Comparison of ENCODE assay signal across 14 cellular contexts in the genomic region with DNA sequence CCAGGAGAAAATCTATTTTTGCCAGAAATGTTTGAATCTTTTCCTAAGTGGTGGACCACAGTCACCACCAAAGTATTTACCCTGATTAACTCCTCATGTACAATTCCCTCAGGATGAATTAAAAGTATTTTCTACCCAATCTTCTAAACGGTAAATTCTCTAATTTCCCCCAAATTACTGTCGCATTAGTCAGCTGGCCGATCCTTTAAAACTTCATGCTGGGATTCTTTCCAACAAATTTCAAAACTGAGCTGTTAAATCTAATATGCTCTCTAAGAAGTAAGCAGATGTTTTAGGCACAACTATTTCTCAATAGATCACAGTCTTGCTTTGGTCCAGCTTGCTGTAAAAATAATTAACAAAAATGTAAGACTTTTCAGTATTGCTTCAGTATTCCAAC.
A peak's percentile ranks its signal among the peaks of the same experiment; 100 is the strongest.
DNase-seq lines count a peak whose midpoint lies in the region; ATAC-seq and TF ChIP-seq lines count a peak whose summit lies in the region.
"Had no signal": no experiment of that assay in that cellular context is flagged by ENCODE, and none has a peak within 500 bp of the region (broad histone marks: within the 10 kb centered on the region; RNA-seq: fewer than 3 reads in every experiment).

No MANE protein-coding gene starts in this region.

- no peaks in the 10 kb centered on the region for H3K79me2 ChIP-seq in smooth muscle cell (ENCODE audit: low read depth)

- H3K36me3 ChIP-seq in right atrium auricular region (no peaks in the 10 kb centered on the region), smooth muscle cell (ENCODE audit: low read depth) (no peaks in the 10 kb centered on the region)

- H3K9ac ChIP-seq in smooth muscle cell (ENCODE audit: low read depth): no peak overlapping the region

- no peaks in the 10 kb centered on the region for H3K9me3 ChIP-seq in right atrium auricular region
- no peaks in the 10 kb centered on the region for H3K9me3 ChIP-seq in smooth muscle cell (replicated peaks; ENCODE audit: low read depth)

- H3K27ac ChIP-seq in right atrium auricular region: no peak overlapping the region
- H3K27ac ChIP-seq in smooth muscle cell (ENCODE audit: low read depth): peak overlapping the region; percentile 32

- intact Hi-C loops in Right ventricle myocardium inferior (cut with DNase I): no loop called here
- intact Hi-C loops in posterior vena cava (cut with DNase I): no loop called here

- H3K27me3 ChIP-seq in right atrium auricular region (no peaks in the 10 kb centered on the region), smooth muscle cell (ENCODE audit: low read depth) (no peaks in the 10 kb centered on the region)

- H3K4me1 ChIP-seq in right atrium auricular region: no peaks in the 10 kb centered on the region
- H3K4me1 ChIP-seq in smooth muscle cell (ENCODE audit: low read depth): no peaks in the 10 kb centered on the region

- H3F3A ChIP-seq in smooth muscle cell (ENCODE audit: low read depth): peaks cover 4% of the 10 kb centered on the region

- no peaks in the 10 kb centered on the region for H4K20me1 ChIP-seq in smooth muscle cell (ENCODE audit: low read depth)

- no peak for TF ChIP-seq CTCF in right atrium auricular region (IDR thresholded peaks at IDR 0.05)
- no peak for TF ChIP-seq CTCF in fibroblast of the aortic adventitia (IDR thresholded peaks at IDR 0.05; ENCODE audit: insufficient read depth, low read length)
- no peak for TF ChIP-seq CTCF in smooth muscle cell (IDR thresholded peaks at IDR 0.05; ENCODE audit: borderline replicate concordance, insufficient read depth, poor library complexity, severe bottlenecking)

- 19% methylated on average over 3 of the region's 3 CpGs for WGBS in smooth muscle cell (ENCODE audit: low lambda C conversion rate)

- H3K4me3 ChIP-seq in right atrium auricular region (no peak overlapping the region), fibroblast of the aortic adventitia (ENCODE audit: low read depth, low read length) (no peak overlapping the region), smooth muscle cell (no peak overlapping the region)
- H3K4me3 ChIP-seq: K562 had no signal

- no peak overlapping the region for H2AFZ ChIP-seq in smooth muscle cell (ENCODE audit: low read depth)

- DNase-seq in Right ventricle myocardium inferior (ENCODE audit: missing footprints): no peak
- no peak for DNase-seq in right atrium auricular region (ENCODE audit: low spot score)
- DNase-seq in fibroblast of the aortic adventitia (ENCODE audit: low read depth): peak; percentile 64
- no peak for DNase-seq in smooth muscle cell (lab: John Stamatoyannopoulos, UW; ENCODE audit: unreplicated experiment)
- DNase-seq in posterior vena cava (ENCODE audit: low spot score): no peak
- DNase-seq in activated CD4-positive, CD25-positive, alpha-beta regulatory T cell (lab: John Stamatoyannopoulos, UW): no peak
- DNase-seq: 8988T; activated naive CD4-positive, alpha-beta T cell; NCI-H146; NCI-H748 treated with DMSO at 0.1 percent for 48 hours; SHP77 had no signal

- peak overlapping the region; percentile 68 for H3K4me2 ChIP-seq in smooth muscle cell

- ATAC-seq in Right ventricle myocardium inferior (peak; percentile 16), SK-N-SH treated with all-trans-retinoic acid at 6 μM for 48 hours (peak; percentile 88), HG03354 (IDR thresholded peaks at IDR 0.05; ENCODE audit: poor library complexity, severe bottlenecking, unreplicated experiment) (no peak)
- ATAC-seq: K562 had no signal

TF ChIP-seq in SK-N-SH treated with all-trans-retinoic acid at 6 μM for 48 hours, 23 proteins besides CTCF, POLR2A, EP300 and RAD21:
- TF ChIP-seq ISL1 (CRISPR knock-in tag; IDR thresholded peaks at IDR 0.05) (peak; percentile 87), CSDC2 (CRISPR knock-in tag; IDR thresholded peaks at IDR 0.05) (no peak), TSHZ2 (CRISPR knock-in tag; IDR thresholded peaks at IDR 0.05) (no peak)
